Comparison of ENCODE assay signal across 8 cellular contexts in the genomic region with DNA sequence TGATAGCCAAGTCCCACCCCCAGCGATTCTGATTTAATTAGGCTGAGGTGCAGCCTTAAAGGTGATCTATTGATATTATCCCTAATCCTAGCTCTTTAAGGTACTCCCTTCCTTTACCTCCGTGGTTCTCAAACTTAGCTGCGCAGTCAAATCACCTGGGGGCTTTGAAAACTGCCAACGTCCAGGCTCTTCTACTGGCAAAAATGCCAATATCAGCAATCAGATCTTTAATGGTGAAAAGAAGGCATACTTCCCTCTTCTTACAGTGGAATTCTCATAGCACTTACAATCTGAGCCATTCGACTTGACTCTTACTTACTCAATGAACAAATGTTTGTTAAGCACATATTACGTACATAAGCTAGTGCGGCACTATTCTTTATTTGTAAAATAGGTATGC. TPM values are rescaled to one million over a fixed set of nuclear protein-coding genes. Genes with fewer than 3 reads are reported as not detected.
DNase-seq lines count a peak whose midpoint lies in the region; ATAC-seq and TF ChIP-seq lines count a peak whose summit lies in the region.

No MANE protein-coding gene starts in this region.

- TF ChIP-seq CTCF in AG10803 (conservative IDR thresholded peaks at IDR 0.05; ENCODE audit: low read length) (no peak), choroid plexus epithelial cell (conservative IDR thresholded peaks at IDR 0.05; ENCODE audit: low read depth, low read length) (no peak)

- DNase-seq in AG10803 (ENCODE audit: low read depth) (no peak), choroid plexus epithelial cell (ENCODE audit: low read depth) (no peak), UCSD-AML1 (lab: John Stamatoyannopoulos, UW; ENCODE audit: unreplicated experiment) (no peak), cerebellum (ENCODE audit: low spot score) (no peak), GF-D8 (lab: John Stamatoyannopoulos, UW) (no peak)
- no peak for DNase-seq in Jurkat, Clone E6-1 (ENCODE audit: low read depth, low spot score)
- no peak for DNase-seq in natural killer cell treated with Interleukin-12 subunit alpha and Interleukin-12 subunit beta and Interleukin-15 and Interleukin-18, amount 100 ng/mL, for 72 hours (ENCODE audit: low spot score)

- ATAC-seq in natural killer cell treated with Interleukin-12 subunit alpha and Interleukin-12 subunit beta and Interleukin-15 and Interleukin-18, amount 100 ng/mL, for 72 hours: no peak
- no peak for ATAC-seq in HG03354 (IDR thresholded peaks at IDR 0.05; ENCODE audit: poor library complexity, severe bottlenecking, unreplicated experiment)

- peak overlapping the region; percentile 12 to 53 for H3K27ac Mint-ChIP-seq in natural killer cell treated with Interleukin-12 subunit alpha and Interleukin-12 subunit beta and Interleukin-15 and Interleukin-18, amount 100 ng/mL, for 72 hours

- H3K4me3 ChIP-seq in AG10803 (ENCODE audit: low read length): peak overlapping the region; percentile 84
- H3K4me3 ChIP-seq in Jurkat, Clone E6-1 (ENCODE audit: low read length): peak overlapping the region; percentile 69
- H3K4me3 ChIP-seq in choroid plexus epithelial cell (ENCODE audit: low read depth, low read length): peak overlapping the region; percentile 81

- H3K4me3 Mint-ChIP-seq in natural killer cell treated with Interleukin-12 subunit alpha and Interleukin-12 subunit beta and Interleukin-15 and Interleukin-18, amount 100 ng/mL, for 72 hours: peak overlapping the region; percentile 79

- H3K27me3 Mint-ChIP-seq in natural killer cell treated with Interleukin-12 subunit alpha and Interleukin-12 subunit beta and Interleukin-15 and Interleukin-18, amount 100 ng/mL, for 72 hours: peaks cover 13 to 23% of the 10 kb centered on the region in 2 donors

- peaks cover 9 to 11% of the 10 kb centered on the region in 2 donors for H3K4me1 Mint-ChIP-seq in natural killer cell treated with Interleukin-12 subunit alpha and Interleukin-12 subunit beta and Interleukin-15 and Interleukin-18, amount 100 ng/mL, for 72 hours (ENCODE audit: low read depth in 2 of 2)

- H3K9me3 Mint-ChIP-seq in natural killer cell treated with Interleukin-12 subunit alpha and Interleukin-12 subunit beta and Interleukin-15 and Interleukin-18, amount 100 ng/mL, for 72 hours: no peaks in the 10 kb centered on the region

- H3K36me3 Mint-ChIP-seq in natural killer cell treated with Interleukin-12 subunit alpha and Interleukin-12 subunit beta and Interleukin-15 and Interleukin-18, amount 100 ng/mL, for 72 hours: no peaks in the 10 kb centered on the region

RNA-seq across cellular contexts. Expression of a gene that starts 0.7 kb away (rescaled TPM):
- 15.5 TPM for polyA plus RNA-seq in Jurkat, Clone E6-1 (2012; ENCODE audit: insufficient read depth, insufficient read length)
- total RNA-seq in natural killer cell treated with Interleukin-12 subunit alpha and Interleukin-12 subunit beta and Interleukin-15 and Interleukin-18, amount 100 ng/mL, for 72 hours: 10 to 100 TPM; 22.7 to 32.0 TPM
- 24.3 TPM for total RNA-seq in cerebellum
